ENCODE assay signal across 1 cellular context in the genomic region with DNA sequence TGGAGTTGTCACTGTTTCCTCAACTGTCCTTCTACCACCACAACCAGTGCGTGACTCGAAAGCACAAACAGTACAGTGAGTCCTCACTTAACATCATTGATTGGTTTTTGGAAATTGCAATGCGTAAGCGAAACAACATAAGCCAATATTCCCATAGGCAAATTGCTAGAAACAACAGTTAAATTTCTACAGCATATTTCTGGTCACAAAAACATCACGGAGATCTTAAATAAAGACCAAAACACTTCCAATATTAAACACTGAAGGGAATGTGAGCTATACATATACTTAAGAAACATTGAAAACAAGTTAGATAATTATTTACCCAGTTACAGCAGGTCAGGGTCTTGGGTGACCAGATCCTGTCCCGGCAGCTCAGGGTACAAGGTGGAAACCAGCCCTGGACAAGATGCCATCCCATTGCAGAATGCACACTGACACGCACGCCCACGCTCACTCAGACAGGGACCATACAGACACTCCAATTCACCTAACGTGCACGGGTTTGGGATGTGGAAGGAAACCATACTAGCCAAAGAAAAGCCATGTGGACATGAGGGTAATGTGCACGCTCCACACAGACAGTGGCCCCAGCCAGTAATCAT.
A peak's percentile ranks its signal among the peaks of the same experiment; 100 is the strongest.
TF ChIP-seq lines count a peak whose summit lies in the region.

No MANE protein-coding gene starts in this region.

TF ChIP-seq in HepG2, 621 proteins besides CTCF, POLR2A, EP300 and RAD21 (continued from another document and continues in another):
- TF ChIP-seq MTF2 (CRISPR knock-in tag; IDR thresholded peaks at IDR 0.05; ENCODE audit: borderline replicate concordance): no peak
- TF ChIP-seq ZNF224 (CRISPR knock-in tag; IDR thresholded peaks at IDR 0.05): no peak
- no peak for TF ChIP-seq MTA3 (CRISPR knock-in tag; IDR thresholded peaks at IDR 0.05)
- no peak for TF ChIP-seq ZFP62 (CRISPR knock-in tag; IDR thresholded peaks at IDR 0.05)
- TF ChIP-seq, protein P1, sequence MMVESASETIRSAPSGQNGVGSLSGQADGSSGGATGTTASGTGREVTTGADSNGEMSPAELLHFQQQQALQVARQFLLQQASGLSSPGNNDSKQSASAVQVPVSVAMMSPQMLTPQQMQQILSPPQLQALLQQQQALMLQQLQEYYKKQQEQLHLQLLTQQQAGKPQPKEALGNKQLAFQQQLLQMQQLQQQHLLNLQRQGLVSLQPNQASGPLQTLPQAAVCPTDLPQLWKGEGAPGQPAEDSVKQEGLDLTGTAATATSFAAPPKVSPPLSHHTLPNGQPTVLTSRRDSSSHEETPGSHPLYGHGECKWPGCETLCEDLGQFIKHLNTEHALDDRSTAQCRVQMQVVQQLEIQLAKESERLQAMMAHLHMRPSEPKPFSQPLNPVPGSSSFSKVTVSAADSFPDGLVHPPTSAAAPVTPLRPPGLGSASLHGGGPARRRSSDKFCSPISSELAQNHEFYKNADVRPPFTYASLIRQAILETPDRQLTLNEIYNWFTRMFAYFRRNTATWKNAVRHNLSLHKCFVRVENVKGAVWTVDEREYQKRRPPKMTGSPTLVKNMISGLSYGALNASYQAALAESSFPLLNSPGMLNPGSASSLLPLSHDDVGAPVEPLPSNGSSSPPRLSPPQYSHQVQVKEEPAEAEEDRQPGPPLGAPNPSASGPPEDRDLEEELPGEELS (CRISPR knock-in tag; IDR thresholded peaks at IDR 0.05): peak; percentile 42; the same call in 1 of the 2 replicates
- TF ChIP-seq, protein P2, sequence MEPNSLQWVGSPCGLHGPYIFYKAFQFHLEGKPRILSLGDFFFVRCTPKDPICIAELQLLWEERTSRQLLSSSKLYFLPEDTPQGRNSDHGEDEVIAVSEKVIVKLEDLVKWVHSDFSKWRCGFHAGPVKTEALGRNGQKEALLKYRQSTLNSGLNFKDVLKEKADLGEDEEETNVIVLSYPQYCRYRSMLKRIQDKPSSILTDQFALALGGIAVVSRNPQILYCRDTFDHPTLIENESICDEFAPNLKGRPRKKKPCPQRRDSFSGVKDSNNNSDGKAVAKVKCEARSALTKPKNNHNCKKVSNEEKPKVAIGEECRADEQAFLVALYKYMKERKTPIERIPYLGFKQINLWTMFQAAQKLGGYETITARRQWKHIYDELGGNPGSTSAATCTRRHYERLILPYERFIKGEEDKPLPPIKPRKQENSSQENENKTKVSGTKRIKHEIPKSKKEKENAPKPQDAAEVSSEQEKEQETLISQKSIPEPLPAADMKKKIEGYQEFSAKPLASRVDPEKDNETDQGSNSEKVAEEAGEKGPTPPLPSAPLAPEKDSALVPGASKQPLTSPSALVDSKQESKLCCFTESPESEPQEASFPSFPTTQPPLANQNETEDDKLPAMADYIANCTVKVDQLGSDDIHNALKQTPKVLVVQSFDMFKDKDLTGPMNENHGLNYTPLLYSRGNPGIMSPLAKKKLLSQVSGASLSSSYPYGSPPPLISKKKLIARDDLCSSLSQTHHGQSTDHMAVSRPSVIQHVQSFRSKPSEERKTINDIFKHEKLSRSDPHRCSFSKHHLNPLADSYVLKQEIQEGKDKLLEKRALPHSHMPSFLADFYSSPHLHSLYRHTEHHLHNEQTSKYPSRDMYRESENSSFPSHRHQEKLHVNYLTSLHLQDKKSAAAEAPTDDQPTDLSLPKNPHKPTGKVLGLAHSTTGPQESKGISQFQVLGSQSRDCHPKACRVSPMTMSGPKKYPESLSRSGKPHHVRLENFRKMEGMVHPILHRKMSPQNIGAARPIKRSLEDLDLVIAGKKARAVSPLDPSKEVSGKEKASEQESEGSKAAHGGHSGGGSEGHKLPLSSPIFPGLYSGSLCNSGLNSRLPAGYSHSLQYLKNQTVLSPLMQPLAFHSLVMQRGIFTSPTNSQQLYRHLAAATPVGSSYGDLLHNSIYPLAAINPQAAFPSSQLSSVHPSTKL (CRISPR knock-in tag; IDR thresholded peaks at IDR 0.05): peak; percentile 58
- no peak for TF ChIP-seq SAFB2 (CRISPR knock-in tag; IDR thresholded peaks at IDR 0.05; ENCODE audit: borderline replicate concordance, low read depth)
- TF ChIP-seq ZIK1 (CRISPR knock-in tag; IDR thresholded peaks at IDR 0.05; ENCODE audit: borderline replicate concordance, low read depth): no peak
- TF ChIP-seq ATF7-NPFF (CRISPR knock-in tag; IDR thresholded peaks at IDR 0.05; ENCODE audit: low read depth): no peak
- TF ChIP-seq ZNF124 (CRISPR knock-in tag; IDR thresholded peaks at IDR 0.05): no peak
- TF ChIP-seq, protein P3, sequence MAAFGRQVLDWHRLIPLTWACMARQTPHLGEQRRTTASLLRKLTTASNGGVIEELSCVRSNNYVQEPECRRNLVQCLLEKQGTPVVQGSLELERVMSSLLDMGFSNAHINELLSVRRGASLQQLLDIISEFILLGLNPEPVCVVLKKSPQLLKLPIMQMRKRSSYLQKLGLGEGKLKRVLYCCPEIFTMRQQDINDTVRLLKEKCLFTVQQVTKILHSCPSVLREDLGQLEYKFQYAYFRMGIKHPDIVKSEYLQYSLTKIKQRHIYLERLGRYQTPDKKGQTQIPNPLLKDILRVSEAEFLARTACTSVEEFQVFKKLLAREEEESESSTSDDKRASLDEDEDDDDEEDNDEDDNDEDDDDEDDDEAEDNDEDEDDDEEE (CRISPR knock-in tag; IDR thresholded peaks at IDR 0.05): no peak
- TF ChIP-seq, protein P4, sequence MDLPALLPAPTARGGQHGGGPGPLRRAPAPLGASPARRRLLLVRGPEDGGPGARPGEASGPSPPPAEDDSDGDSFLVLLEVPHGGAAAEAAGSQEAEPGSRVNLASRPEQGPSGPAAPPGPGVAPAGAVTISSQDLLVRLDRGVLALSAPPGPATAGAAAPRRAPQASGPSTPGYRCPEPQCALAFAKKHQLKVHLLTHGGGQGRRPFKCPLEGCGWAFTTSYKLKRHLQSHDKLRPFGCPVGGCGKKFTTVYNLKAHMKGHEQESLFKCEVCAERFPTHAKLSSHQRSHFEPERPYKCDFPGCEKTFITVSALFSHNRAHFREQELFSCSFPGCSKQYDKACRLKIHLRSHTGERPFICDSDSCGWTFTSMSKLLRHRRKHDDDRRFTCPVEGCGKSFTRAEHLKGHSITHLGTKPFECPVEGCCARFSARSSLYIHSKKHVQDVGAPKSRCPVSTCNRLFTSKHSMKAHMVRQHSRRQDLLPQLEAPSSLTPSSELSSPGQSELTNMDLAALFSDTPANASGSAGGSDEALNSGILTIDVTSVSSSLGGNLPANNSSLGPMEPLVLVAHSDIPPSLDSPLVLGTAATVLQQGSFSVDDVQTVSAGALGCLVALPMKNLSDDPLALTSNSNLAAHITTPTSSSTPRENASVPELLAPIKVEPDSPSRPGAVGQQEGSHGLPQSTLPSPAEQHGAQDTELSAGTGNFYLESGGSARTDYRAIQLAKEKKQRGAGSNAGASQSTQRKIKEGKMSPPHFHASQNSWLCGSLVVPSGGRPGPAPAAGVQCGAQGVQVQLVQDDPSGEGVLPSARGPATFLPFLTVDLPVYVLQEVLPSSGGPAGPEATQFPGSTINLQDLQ (CRISPR knock-in tag; IDR thresholded peaks at IDR 0.05): no peak
- no peak for TF ChIP-seq BRCA1 (CRISPR knock-in tag; IDR thresholded peaks at IDR 0.05)
- TF ChIP-seq, protein P5, sequence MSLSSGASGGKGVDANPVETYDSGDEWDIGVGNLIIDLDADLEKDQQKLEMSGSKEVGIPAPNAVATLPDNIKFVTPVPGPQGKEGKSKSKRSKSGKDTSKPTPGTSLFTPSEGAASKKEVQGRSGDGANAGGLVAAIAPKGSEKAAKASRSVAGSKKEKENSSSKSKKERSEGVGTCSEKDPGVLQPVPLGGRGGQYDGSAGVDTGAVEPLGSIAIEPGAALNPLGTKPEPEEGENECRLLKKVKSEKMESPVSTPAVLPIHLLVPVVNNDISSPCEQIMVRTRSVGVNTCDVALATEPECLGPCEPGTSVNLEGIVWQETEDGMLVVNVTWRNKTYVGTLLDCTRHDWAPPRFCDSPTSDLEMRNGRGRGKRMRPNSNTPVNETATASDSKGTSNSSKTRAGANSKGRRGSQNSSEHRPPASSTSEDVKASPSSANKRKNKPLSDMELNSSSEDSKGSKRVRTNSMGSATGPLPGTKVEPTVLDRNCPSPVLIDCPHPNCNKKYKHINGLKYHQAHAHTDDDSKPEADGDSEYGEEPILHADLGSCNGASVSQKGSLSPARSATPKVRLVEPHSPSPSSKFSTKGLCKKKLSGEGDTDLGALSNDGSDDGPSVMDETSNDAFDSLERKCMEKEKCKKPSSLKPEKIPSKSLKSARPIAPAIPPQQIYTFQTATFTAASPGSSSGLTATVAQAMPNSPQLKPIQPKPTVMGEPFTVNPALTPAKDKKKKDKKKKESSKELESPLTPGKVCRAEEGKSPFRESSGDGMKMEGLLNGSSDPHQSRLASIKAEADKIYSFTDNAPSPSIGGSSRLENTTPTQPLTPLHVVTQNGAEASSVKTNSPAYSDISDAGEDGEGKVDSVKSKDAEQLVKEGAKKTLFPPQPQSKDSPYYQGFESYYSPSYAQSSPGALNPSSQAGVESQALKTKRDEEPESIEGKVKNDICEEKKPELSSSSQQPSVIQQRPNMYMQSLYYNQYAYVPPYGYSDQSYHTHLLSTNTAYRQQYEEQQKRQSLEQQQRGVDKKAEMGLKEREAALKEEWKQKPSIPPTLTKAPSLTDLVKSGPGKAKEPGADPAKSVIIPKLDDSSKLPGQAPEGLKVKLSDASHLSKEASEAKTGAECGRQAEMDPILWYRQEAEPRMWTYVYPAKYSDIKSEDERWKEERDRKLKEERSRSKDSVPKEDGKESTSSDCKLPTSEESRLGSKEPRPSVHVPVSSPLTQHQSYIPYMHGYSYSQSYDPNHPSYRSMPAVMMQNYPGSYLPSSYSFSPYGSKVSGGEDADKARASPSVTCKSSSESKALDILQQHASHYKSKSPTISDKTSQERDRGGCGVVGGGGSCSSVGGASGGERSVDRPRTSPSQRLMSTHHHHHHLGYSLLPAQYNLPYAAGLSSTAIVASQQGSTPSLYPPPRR (CRISPR knock-in tag; IDR thresholded peaks at IDR 0.05; ENCODE audit: borderline replicate concordance): no peak
- no peak for TF ChIP-seq ZNF782 (CRISPR knock-in tag; IDR thresholded peaks at IDR 0.05; ENCODE audit: borderline replicate concordance)
- TF ChIP-seq AGO1 (IDR thresholded peaks at IDR 0.05; ENCODE audit: low read depth, low read length, poor library complexity, severe bottlenecking): no peak
- no peak for TF ChIP-seq ZNF839 (CRISPR knock-in tag; IDR thresholded peaks at IDR 0.05; ENCODE audit: borderline replicate concordance)
- TF ChIP-seq, protein P6, sequence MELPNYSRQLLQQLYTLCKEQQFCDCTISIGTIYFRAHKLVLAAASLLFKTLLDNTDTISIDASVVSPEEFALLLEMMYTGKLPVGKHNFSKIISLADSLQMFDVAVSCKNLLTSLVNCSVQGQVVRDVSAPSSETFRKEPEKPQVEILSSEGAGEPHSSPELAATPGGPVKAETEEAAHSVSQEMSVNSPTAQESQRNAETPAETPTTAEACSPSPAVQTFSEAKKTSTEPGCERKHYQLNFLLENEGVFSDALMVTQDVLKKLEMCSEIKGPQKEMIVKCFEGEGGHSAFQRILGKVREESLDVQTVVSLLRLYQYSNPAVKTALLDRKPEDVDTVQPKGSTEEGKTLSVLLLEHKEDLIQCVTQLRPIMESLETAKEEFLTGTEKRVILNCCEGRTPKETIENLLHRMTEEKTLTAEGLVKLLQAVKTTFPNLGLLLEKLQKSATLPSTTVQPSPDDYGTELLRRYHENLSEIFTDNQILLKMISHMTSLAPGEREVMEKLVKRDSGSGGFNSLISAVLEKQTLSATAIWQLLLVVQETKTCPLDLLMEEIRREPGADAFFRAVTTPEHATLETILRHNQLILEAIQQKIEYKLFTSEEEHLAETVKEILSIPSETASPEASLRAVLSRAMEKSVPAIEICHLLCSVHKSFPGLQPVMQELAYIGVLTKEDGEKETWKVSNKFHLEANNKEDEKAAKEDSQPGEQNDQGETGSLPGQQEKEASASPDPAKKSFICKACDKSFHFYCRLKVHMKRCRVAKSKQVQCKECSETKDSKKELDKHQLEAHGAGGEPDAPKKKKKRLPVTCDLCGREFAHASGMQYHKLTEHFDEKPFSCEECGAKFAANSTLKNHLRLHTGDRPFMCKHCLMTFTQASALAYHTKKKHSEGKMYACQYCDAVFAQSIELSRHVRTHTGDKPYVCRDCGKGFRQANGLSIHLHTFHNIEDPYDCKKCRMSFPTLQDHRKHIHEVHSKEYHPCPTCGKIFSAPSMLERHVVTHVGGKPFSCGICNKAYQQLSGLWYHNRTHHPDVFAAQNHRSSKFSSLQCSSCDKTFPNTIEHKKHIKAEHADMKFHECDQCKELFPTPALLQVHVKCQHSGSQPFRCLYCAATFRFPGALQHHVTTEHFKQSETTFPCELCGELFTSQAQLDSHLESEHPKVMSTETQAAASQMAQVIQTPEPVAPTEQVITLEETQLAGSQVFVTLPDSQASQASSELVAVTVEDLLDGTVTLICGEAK (IDR thresholded peaks at IDR 0.05): no peak
- TF ChIP-seq, protein P6 (CRISPR knock-in tag; IDR thresholded peaks at IDR 0.05): no peak
- no peak for TF ChIP-seq AGO2 (optimal IDR thresholded peaks at IDR 0.05; ENCODE audit: low read depth, low read length)
- no peak for TF ChIP-seq MAF1 (CRISPR knock-in tag; IDR thresholded peaks at IDR 0.05; ENCODE audit: borderline replicate concordance)
- TF ChIP-seq CEBPB (IDR thresholded peaks at IDR 0.05; ENCODE audit: borderline replicate concordance, low read depth, low read length): no peak
- no peak for TF ChIP-seq FOXA1 (IDR thresholded peaks at IDR 0.05)
- no peak for TF ChIP-seq FOXA1 (CRISPR knock-in tag; IDR thresholded peaks at IDR 0.05)
- TF ChIP-seq ARNT2 (CRISPR knock-in tag; IDR thresholded peaks at IDR 0.05; ENCODE audit: low read depth): no peak
- no peak for TF ChIP-seq ZNF101 (CRISPR knock-in tag; IDR thresholded peaks at IDR 0.05; ENCODE audit: borderline replicate concordance, low read depth)
